9 cellular contexts compared by ENCODE assay signal in genomic region chr3:161508852-161509477, GRCh38. TPM values are rescaled to one million over a fixed set of nuclear protein-coding genes. Genes with fewer than 3 reads are reported as not detected.
DNase-seq lines count a peak whose midpoint lies in the region; ATAC-seq and TF ChIP-seq lines count a peak whose summit lies in the region.
"Had no signal": no experiment of that assay in that cellular context is flagged by ENCODE, and none has a peak within 500 bp of the region (broad histone marks: within the 10 kb centered on the region; RNA-seq: fewer than 3 reads in every experiment).

No MANE protein-coding gene starts in this region.

- no peak overlapping the region for H3K4me3 ChIP-seq in astrocyte of the cerebellum (ENCODE audit: low read depth, low read length)
- H3K4me3 ChIP-seq: upper lobe of left lung had no signal

- no peak for TF ChIP-seq CTCF in astrocyte of the cerebellum (IDR thresholded peaks at IDR 0.05; ENCODE audit: low read depth, low read length, missing control alignments)

- DNase-seq in EL (peak; percentile 20), HT-29 (ENCODE audit: low spot score) (peak; percentile 46), astrocyte of the cerebellum (ENCODE audit: low read depth) (peak; percentile 3), UCSD-AML1 (lab: John Stamatoyannopoulos, UW; ENCODE audit: unreplicated experiment) (no peak), NCI-H1694 treated with DMSO at 0.1 percent for 48 hours (lab: John Stamatoyannopoulos, UW) (no peak), midbrain (lab: John Stamatoyannopoulos, UW) (no peak)
- DNase-seq in stimulated activated CD4-positive, alpha-beta T cell treated with anti-CD3 and anti-CD28 coated beads, Interleukin-12 subunit alpha, Interleukin-12 subunit beta, amount 100 ng/mL, for 4 hours = no peak
- DNase-seq: upper lobe of left lung had no signal

- in situ Hi-C loops in astrocyte of the cerebellum (cut with HindIII; ENCODE audit: low sequenced_read_pairs) = no loop called here

- peak; percentile 82 for ATAC-seq in GM21515 (IDR thresholded peaks at IDR 0.05; ENCODE audit: unreplicated experiment)

RNA-seq across cellular contexts. Expression of gene OTOL1, which starts 12.4 kb away (rescaled TPM):
- total RNA-seq in HT-29 (2014; rRNA removed; shearing (Covaris generic)) = not detected in 2 replicates
- total RNA-seq: upper lobe of left lung had no signal

Comparison
In these comparisons a context has a peak if more than half of its experiments do, and no peak if none do; other contexts are left out.
1. DNase-seq: peak in EL (single experiment), HT-29 (single experiment) and astrocyte of the cerebellum (single experiment); none in UCSD-AML1 (single experiment), NCI-H1694 treated with DMSO at 0.1 percent for 48 hours (single experiment), stimulated activated CD4-positive, alpha-beta T cell treated with anti-CD3 and anti-CD28 coated beads, Interleukin-12 subunit alpha, Interleukin-12 subunit beta, amount 100 ng/mL, for 4 hours (single experiment) and midbrain (single experiment).